Comparison of ENCODE assay signal across 1 cellular context in genomic region chr14:69559581-69560011, GRCh38.
TF ChIP-seq lines count a peak whose summit lies in the region.

No MANE protein-coding gene starts in this region.

TF ChIP-seq in SK-N-SH treated with all-trans-retinoic acid at 6 μM for 48 hours, 23 proteins besides CTCF, POLR2A, EP300 and RAD21 (continued from another document):
- TF ChIP-seq, protein P1, sequence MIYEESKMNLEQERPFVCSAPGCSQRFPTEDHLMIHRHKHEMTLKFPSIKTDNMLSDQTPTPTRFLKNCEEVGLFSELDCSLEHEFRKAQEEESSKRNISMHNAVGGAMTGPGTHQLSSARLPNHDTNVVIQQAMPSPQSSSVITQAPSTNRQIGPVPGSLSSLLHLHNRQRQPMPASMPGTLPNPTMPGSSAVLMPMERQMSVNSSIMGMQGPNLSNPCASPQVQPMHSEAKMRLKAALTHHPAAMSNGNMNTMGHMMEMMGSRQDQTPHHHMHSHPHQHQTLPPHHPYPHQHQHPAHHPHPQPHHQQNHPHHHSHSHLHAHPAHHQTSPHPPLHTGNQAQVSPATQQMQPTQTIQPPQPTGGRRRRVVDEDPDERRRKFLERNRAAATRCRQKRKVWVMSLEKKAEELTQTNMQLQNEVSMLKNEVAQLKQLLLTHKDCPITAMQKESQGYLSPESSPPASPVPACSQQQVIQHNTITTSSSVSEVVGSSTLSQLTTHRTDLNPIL (CRISPR knock-in tag; IDR thresholded peaks at IDR 0.05; ENCODE audit: low read depth), result no peak
- TF ChIP-seq TCF4 (CRISPR knock-in tag; IDR thresholded peaks at IDR 0.05; ENCODE audit: borderline replicate concordance) (no peak), CSRNP3 (CRISPR knock-in tag; IDR thresholded peaks at IDR 0.05) (no peak), TOX (CRISPR knock-in tag; IDR thresholded peaks at IDR 0.05; ENCODE audit: borderline replicate concordance) (no peak)
